In the genomic region with DNA sequence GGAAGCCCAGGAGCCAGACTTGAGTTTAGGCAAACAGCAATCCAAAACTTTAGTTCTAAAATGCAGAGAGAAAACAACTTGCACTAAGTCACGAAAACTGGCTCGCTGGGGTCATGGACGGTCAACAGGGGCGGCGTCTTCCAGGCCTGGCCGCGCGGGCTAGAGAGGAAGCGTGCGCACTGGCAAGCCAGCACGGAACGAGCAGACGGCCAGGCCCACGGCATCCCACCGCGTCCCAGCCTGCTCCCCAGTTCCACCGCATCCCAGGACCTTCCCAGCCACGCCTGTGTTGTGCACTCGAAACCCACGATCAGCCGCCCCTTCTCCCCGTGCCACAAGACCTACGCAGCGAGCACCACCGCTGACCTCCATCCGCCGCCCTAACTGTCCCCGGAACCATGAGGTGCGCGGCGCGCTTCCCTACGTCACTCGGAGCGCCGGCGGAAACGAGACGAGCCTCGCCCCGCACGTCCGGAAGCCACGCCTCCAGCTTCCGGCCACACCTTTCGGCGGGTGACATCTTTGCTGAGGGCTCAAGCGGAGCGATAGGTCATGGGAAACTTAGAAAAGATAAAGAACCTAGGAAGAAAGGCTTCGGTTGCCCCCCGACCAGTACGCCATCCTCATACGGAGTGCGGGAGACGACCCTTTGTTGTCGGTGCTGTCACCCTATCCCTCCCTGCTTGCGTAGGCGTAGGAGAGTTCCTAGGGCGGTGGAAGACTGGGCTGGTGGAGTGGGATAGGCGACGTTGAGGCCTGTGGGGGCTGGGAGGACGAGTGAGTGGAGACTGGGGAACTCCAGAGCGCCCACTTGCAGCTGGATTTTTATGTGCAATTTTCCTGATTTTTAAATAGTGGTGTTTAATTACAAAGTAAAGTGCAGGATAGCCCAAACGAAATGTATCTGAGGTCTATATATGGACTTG, we compare ENCODE assay signal across 7 cellular contexts. TPM values are rescaled to one million over a fixed set of nuclear protein-coding genes. Genes with fewer than 3 reads are reported as not detected.
DNase-seq lines count a peak whose midpoint lies in the region; ATAC-seq and TF ChIP-seq lines count a peak whose summit lies in the region.

TBRG4 (minus strand) TSS at position 400 of the 926 bp plus-strand sequence. CDS start 2,460 bp downstream, outside the sequence.

- H3K27ac ChIP-seq in hepatocyte = peak within 1 kb of the TSS; percentile 99

- peak within 1 kb of the TSS; percentile 74 for H3K4me3 ChIP-seq in hepatocyte

- peak; percentile 38 for TF ChIP-seq CTCF in hepatocyte (IDR thresholded peaks at IDR 0.05; ENCODE audit: poor library complexity)

- H3K9me2 ChIP-seq in hepatocyte (replicated peaks; ENCODE audit: insufficient read depth) = no peaks in the 10 kb centered on the region

- H3K36me3 ChIP-seq in hepatocyte (replicated peaks; ENCODE audit: insufficient read depth, low read depth) = no peaks in the 10 kb centered on the region

- H3K9me3 ChIP-seq in hepatocyte (ENCODE audit: low read depth) = no peaks in the 10 kb centered on the region

- ATAC-seq in GM18508 (IDR thresholded peaks at IDR 0.05; ENCODE audit: insufficient read depth, unreplicated experiment) (peak; percentile 66), HG03025 (IDR thresholded peaks at IDR 0.05; ENCODE audit: low FRiP score, unreplicated experiment) (peak; percentile 94)

- peak within 1 kb of the TSS; percentile 79 for H3K4me2 ChIP-seq in hepatocyte

- peaks cover 12% of the 10 kb centered on the region for H3K4me1 ChIP-seq in hepatocyte (ENCODE audit: insufficient read depth)

- WGBS in hepatocyte (ENCODE audit: low lambda C conversion rate, missing lambda C conversion rate) = under 1% methylated on average over 64 of the region's 64 CpGs

- H3K27me3 ChIP-seq in hepatocyte = peaks cover 3% of the 10 kb centered on the region

- H3K79me2 ChIP-seq in hepatocyte = peaks cover 44% of the 10 kb centered on the region

- DNase-seq in NCI-H2029 treated with DMSO at 0.1 percent for 48 hours (lab: John Stamatoyannopoulos, UW) (peak; percentile 91), T-helper 9 cell (peak; percentile 92), astrocyte of the hippocampus (ENCODE audit: low read depth, low spot score) (peak; percentile 98), hepatocyte (ENCODE audit: low spot score) (peak; percentile 98), renal cortical epithelial cell (ENCODE audit: low read depth) (peak; percentile 85)

- H4K20me1 ChIP-seq in hepatocyte (ENCODE audit: insufficient read depth, poor library complexity, severe bottlenecking) = peaks cover 11% of the 10 kb centered on the region

- peak within 1 kb of the TSS; percentile 76 for H2AFZ ChIP-seq in hepatocyte

RNA-seq across cellular contexts. Expression of gene TBRG4, which starts in this region (rescaled TPM):
- total RNA-seq in hepatocyte (44.5 and 55.9 TPM in 2 replicates), renal cortical epithelial cell (52.5 and 102 TPM in 2 replicates)
- 54.3 and 54.6 TPM in 2 replicates for polyA plus RNA-seq in hepatocyte

Comparison
In these comparisons a context has a peak if more than half of its experiments do, and no peak if none do; other contexts are left out.
1. Peak in every context shown above with its lines: DNase-seq, ATAC-seq, H3K4me3 ChIP-seq and H3K27ac ChIP-seq.